ENCODE assay signal across 10 cellular contexts in genomic region chr7:7537711-7538110, GRCh38. TPM values are rescaled to one million over a fixed set of nuclear protein-coding genes. Genes with fewer than 3 reads are reported as not detected.
"Had no signal": no experiment of that assay in that cellular context is flagged by ENCODE, and none has a peak within 500 bp of the region (broad histone marks: within the 10 kb centered on the region; RNA-seq: fewer than 3 reads in every experiment).

No MANE protein-coding gene starts in this region.

- H3K27me3 Mint-ChIP-seq: IgD-negative memory B cell had no signal

- H2AFZ ChIP-seq: GM23338 had no signal

- H3K36me3 Mint-ChIP-seq: IgD-negative memory B cell had no signal

- H3K9me3 ChIP-seq: HAP-1 had no signal

- DNase-seq: H7, HFFc6, KG1 had no signal

- H3K4me3 ChIP-seq: GM23338, HAP-1 had no signal

- FAIRE-seq: H1 had no signal

- H3K27ac ChIP-seq: HL-60 had no signal

- H3K4me1 ChIP-seq: HAP-1 had no signal

- H3K27ac Mint-ChIP-seq: GM23338, HFFc6, IgD-negative memory B cell had no signal

- H3K4me2 ChIP-seq: GM23338 had no signal

- H3K36me3 ChIP-seq: HAP-1 had no signal

- ATAC-seq: GM23338, HCT116 had no signal

- H3K9me3 Mint-ChIP-seq: GM23338, HFFc6 had no signal

- H3K4me3 Mint-ChIP-seq: GM23338, HFFc6, IgD-negative memory B cell had no signal

RNA-seq across cellular contexts. Expression of gene COL28A1, which starts 2.0 kb away (rescaled TPM):
- total RNA-seq: HT1080 had no signal
- polyA plus RNA-seq: IgD-negative memory B cell had no signal
